ENCODE assay signal across 27 cellular contexts in the genomic region with DNA sequence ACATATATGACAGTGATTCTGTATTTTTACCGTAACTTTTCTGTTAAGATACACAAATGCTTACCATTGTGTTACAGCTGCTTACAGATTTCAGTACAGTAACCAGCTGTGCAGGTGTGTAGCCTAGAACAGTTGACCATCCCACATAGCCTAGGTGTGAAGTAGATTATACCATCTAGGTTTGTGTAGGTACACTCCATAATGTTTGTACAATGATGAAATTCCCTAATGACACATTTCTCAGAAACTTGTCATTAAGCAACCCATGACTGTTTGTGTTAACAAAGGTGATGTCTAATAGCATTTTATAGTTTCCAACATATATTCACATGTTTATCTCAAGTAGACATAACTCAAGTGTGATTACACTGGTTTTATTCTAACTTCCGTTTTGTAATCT.
"Had no signal": no experiment of that assay in that cellular context is flagged by ENCODE, and none has a peak within 500 bp of the region (broad histone marks: within the 10 kb centered on the region; RNA-seq: fewer than 3 reads in every experiment).

No MANE protein-coding gene starts in this region.

- DNase-seq: activated B cell treated with CpG ODN at 0.5 μM for 24 hours; activated CD4-positive, alpha-beta T cell treated with anti-CD3 and anti-CD28 coated beads for 1 hour; activated CD4-positive, alpha-beta T cell treated with anti-CD3 and anti-CD28 coated beads, Interleukin-2, amount 10 ng/mL, durations not matched to agents 24 days and 14 days; activated CD4-positive, alpha-beta T cell treated with anti-CD3 and anti-CD28 coated beads, Interleukin-2, amount 50 U/mL, for 48 hours; activated CD8-positive, alpha-beta memory T cell treated with anti-CD3 and anti-CD28 coated beads, Interleukin-2, amount 10 ng/mL, durations not matched to agents 7 days and 5 days; activated gamma-delta T cell; activated naive CD4-positive, alpha-beta T cell treated with anti-CD3 and anti-CD28 coated beads, Interleukin-2, amount 10 ng/mL, durations not matched to agents 7 days and 5 days; activated naive CD8-positive, alpha-beta T cell treated with anti-CD3 and anti-CD28 coated beads for 36 hours; activated T-cell treated with anti-CD3 and anti-CD28 coated beads, Interleukin-2, amount 50 U/mL, for 24 hours; anterior cingulate cortex; Kasumi-1; KBM-7; MV-4-11; NCI-H1092 treated with DMSO at 0.1 percent for 48 hours; NCI-H1436 treated with DMSO at 0.1 percent for 48 hours; NCI-H187; NCI-H2081; NCI-H2227 treated with DMSO at 0.1 percent for 48 hours; NCI-H446 treated with DMSO at 0.1 percent for 48 hours; NCI-H524 treated with DMSO at 0.1 percent for 48 hours; NCI-H774; T-cell; T-helper 2 cell; T1000 had no signal

- H3K27ac ChIP-seq: SK-N-MC had no signal

- FAIRE-seq: TTC549 had no signal

- H3K4me3 ChIP-seq: SK-N-MC had no signal

- H3K4me3 Mint-ChIP-seq: activated B cell treated with CpG ODN at 0.5 μM for 24 hours; activated CD4-positive, alpha-beta T cell treated with anti-CD3 and anti-CD28 coated beads, Interleukin-2, amount 10 ng/mL, durations not matched to agents 24 days and 14 days; activated CD8-positive, alpha-beta memory T cell treated with anti-CD3 and anti-CD28 coated beads, Interleukin-2, amount 10 ng/mL, durations not matched to agents 7 days and 5 days; activated naive CD4-positive, alpha-beta T cell treated with anti-CD3 and anti-CD28 coated beads, Interleukin-2, amount 10 ng/mL, durations not matched to agents 7 days and 5 days; activated naive CD8-positive, alpha-beta T cell treated with anti-CD3 and anti-CD28 coated beads for 36 hours; activated T-cell treated with anti-CD3 and anti-CD28 coated beads, Interleukin-2, amount 50 U/mL, for 24 hours; central memory CD8-positive, alpha-beta T cell; T-cell had no signal

- H3K9me3 Mint-ChIP-seq: activated CD4-positive, alpha-beta T cell treated with anti-CD3 and anti-CD28 coated beads, Interleukin-2, amount 10 ng/mL, durations not matched to agents 24 days and 14 days; activated naive CD4-positive, alpha-beta T cell treated with anti-CD3 and anti-CD28 coated beads, Interleukin-2, amount 10 ng/mL, durations not matched to agents 7 days and 5 days; activated naive CD8-positive, alpha-beta T cell treated with anti-CD3 and anti-CD28 coated beads for 36 hours had no signal

- H3K27ac Mint-ChIP-seq: activated B cell treated with CpG ODN at 0.5 μM for 24 hours; activated CD4-positive, alpha-beta T cell treated with anti-CD3 and anti-CD28 coated beads, Interleukin-2, amount 10 ng/mL, durations not matched to agents 24 days and 14 days; activated CD8-positive, alpha-beta memory T cell treated with anti-CD3 and anti-CD28 coated beads, Interleukin-2, amount 10 ng/mL, durations not matched to agents 7 days and 5 days; activated naive CD4-positive, alpha-beta T cell treated with anti-CD3 and anti-CD28 coated beads, Interleukin-2, amount 10 ng/mL, durations not matched to agents 7 days and 5 days; activated naive CD8-positive, alpha-beta T cell treated with anti-CD3 and anti-CD28 coated beads for 36 hours; activated T-cell treated with anti-CD3 and anti-CD28 coated beads, Interleukin-2, amount 50 U/mL, for 24 hours; T-cell had no signal

- H3K36me3 Mint-ChIP-seq: activated CD8-positive, alpha-beta memory T cell treated with anti-CD3 and anti-CD28 coated beads, Interleukin-2, amount 10 ng/mL, durations not matched to agents 7 days and 5 days; activated naive CD4-positive, alpha-beta T cell treated with anti-CD3 and anti-CD28 coated beads, Interleukin-2, amount 10 ng/mL, durations not matched to agents 7 days and 5 days; activated naive CD8-positive, alpha-beta T cell treated with anti-CD3 and anti-CD28 coated beads for 36 hours; T-cell had no signal

- H3K4me1 Mint-ChIP-seq: activated B cell treated with CpG ODN at 0.5 μM for 24 hours; activated CD4-positive, alpha-beta T cell treated with anti-CD3 and anti-CD28 coated beads, Interleukin-2, amount 10 ng/mL, durations not matched to agents 24 days and 14 days; activated CD8-positive, alpha-beta memory T cell treated with anti-CD3 and anti-CD28 coated beads, Interleukin-2, amount 10 ng/mL, durations not matched to agents 7 days and 5 days; activated naive CD4-positive, alpha-beta T cell treated with anti-CD3 and anti-CD28 coated beads, Interleukin-2, amount 10 ng/mL, durations not matched to agents 7 days and 5 days; activated naive CD8-positive, alpha-beta T cell treated with anti-CD3 and anti-CD28 coated beads for 36 hours; central memory CD8-positive, alpha-beta T cell; T-cell had no signal

- H3K27me3 Mint-ChIP-seq: activated B cell treated with CpG ODN at 0.5 μM for 24 hours; activated CD4-positive, alpha-beta T cell treated with anti-CD3 and anti-CD28 coated beads, Interleukin-2, amount 10 ng/mL, durations not matched to agents 24 days and 14 days; activated CD8-positive, alpha-beta memory T cell treated with anti-CD3 and anti-CD28 coated beads, Interleukin-2, amount 10 ng/mL, durations not matched to agents 7 days and 5 days; activated naive CD4-positive, alpha-beta T cell treated with anti-CD3 and anti-CD28 coated beads, Interleukin-2, amount 10 ng/mL, durations not matched to agents 7 days and 5 days; activated naive CD8-positive, alpha-beta T cell treated with anti-CD3 and anti-CD28 coated beads for 36 hours; activated T-cell treated with anti-CD3 and anti-CD28 coated beads, Interleukin-2, amount 50 U/mL, for 24 hours; central memory CD8-positive, alpha-beta T cell; T-cell had no signal
